ENCODE assay signal across 30 cellular contexts in genomic region chr13:90938848-90939247, GRCh38.
DNase-seq lines count a peak whose midpoint lies in the region; ATAC-seq, FAIRE-seq and TF ChIP-seq lines count a peak whose summit lies in the region.
"Had no signal": no experiment of that assay in that cellular context is flagged by ENCODE, and none has a peak within 500 bp of the region (broad histone marks: within the 10 kb centered on the region; RNA-seq: fewer than 3 reads in every experiment).

No MANE protein-coding gene starts in this region.

- CTCF ChIA-PET in K562 (lab: Yijun Ruan, JAX; ENCODE audit: low intra/inter-chr PET ratio), result no interaction called here

- no peak overlapping the region for H2AFZ ChIP-seq in K562 (ENCODE audit: low read depth, low read length)

- H3K27ac ChIP-seq in K562 (ENCODE audit: extremely low read depth, low read depth, low read length), result no peak overlapping the region
- H3K27ac ChIP-seq: 22Rv1; A549; BLaER1; BLaER1 treated with 17β-estradiol and CSF1 and Interleukin-3, amounts not matched to agents 10 nM and 100 nM; C4-2B had no signal

- TF ChIP-seq RAD21 in K562 (CRISPR knock-in tag; conservative IDR thresholded peaks at IDR 0.05 in 1 of 2, IDR thresholded peaks at IDR 0.05 in 1 of 2), result no peak

- no peak for TF ChIP-seq POLR2A in K562 (conservative IDR thresholded peaks at IDR 0.05)

- no peaks in the 10 kb centered on the region for H4K20me1 ChIP-seq in K562 (replicated peaks; ENCODE audit: control insufficient read depth, insufficient read depth, low read length)
- H4K20me1 ChIP-seq: BLaER1; BLaER1 treated with 17β-estradiol and CSF1 and Interleukin-3, amounts not matched to agents 10 nM and 100 nM had no signal

- H3K27me3 ChIP-seq in K562 (ENCODE audit: control insufficient read depth in 2 of 2, insufficient read depth in 2 of 2, low read length in 2 of 2), result no peaks in the 10 kb centered on the region
- H3K27me3 ChIP-seq: BE2C; BLaER1; BLaER1 treated with 17β-estradiol and CSF1 and Interleukin-3, amounts not matched to agents 10 nM and 100 nM had no signal

- intact Hi-C loops in K562 (cut with micrococcal nuclease), result no loop called here

- ATAC-seq in K562, result no peak
- ATAC-seq: A549; CD8-positive, alpha-beta T cell had no signal

- FAIRE-seq in K562 (lab: Jason Lieb, UNC), result no peak
- FAIRE-seq: A549, D721Med had no signal

- H3K4me3 ChIP-seq in K562, result no peak overlapping the region
- H3K4me3 ChIP-seq: A549; BLaER1; BLaER1 treated with 17β-estradiol and CSF1 and Interleukin-3, amounts not matched to agents 10 nM and 100 nM had no signal

- no peaks in the 10 kb centered on the region for H3K36me3 ChIP-seq in K562 (ENCODE audit: control insufficient read depth, insufficient read depth, low read length)
- H3K36me3 ChIP-seq: BE2C; BLaER1; BLaER1 treated with 17β-estradiol and CSF1 and Interleukin-3, amounts not matched to agents 10 nM and 100 nM had no signal

- no peak overlapping the region for H3K4me2 ChIP-seq in K562 (ENCODE audit: insufficient read depth, low read length)
- H3K4me2 ChIP-seq: A549; BLaER1; BLaER1 treated with 17β-estradiol and CSF1 and Interleukin-3, amounts not matched to agents 10 nM and 100 nM had no signal

- TF ChIP-seq EP300 in K562 (IDR thresholded peaks at IDR 0.05; ENCODE audit: low read length), result no peak

- H3K9me3 ChIP-seq in K562 (replicated peaks; ENCODE audit: control insufficient read depth, insufficient read depth, low read depth, low read length), result peaks cover 3% of the 10 kb centered on the region; the same call in 1 of the 2 replicates
- H3K9me3 ChIP-seq: A549; BE2C; BLaER1; BLaER1 treated with 17β-estradiol and CSF1 and Interleukin-3, amounts not matched to agents 10 nM and 100 nM; Caco-2 had no signal

- no peak for TF ChIP-seq CTCF in K562 (IDR thresholded peaks at IDR 0.05 in 2 of 3, conservative IDR thresholded peaks at IDR 0.05 in 1 of 3; ENCODE audit: insufficient read depth in 2 of 3, low read depth in 1 of 3, low read length in 3 of 3)

- no peaks in the 10 kb centered on the region for H3K4me1 ChIP-seq in K562 (replicated peaks in 1 of 2; ENCODE audit: control insufficient read depth in 2 of 2, insufficient read depth in 2 of 2, low read length in 2 of 2)
- H3K4me1 ChIP-seq: BLaER1; BLaER1 treated with 17β-estradiol and CSF1 and Interleukin-3, amounts not matched to agents 10 nM and 100 nM; Caco-2 had no signal

- DNase-seq in K562 (ENCODE audit: extremely low read depth in 1 of 4, low spot score in 3 of 4) (no peak), renal cortical epithelial cell (ENCODE audit: low read depth) (peak; percentile 57), HCEC 1CT (no peak), cerebellar cortex (ENCODE audit: low spot score) (no peak)
- DNase-seq: 8988T; ACHN; AML-193; BE2C; C1 segment of cervical spinal cord; Caco-2; Calu3; CD4-positive, alpha-beta memory T cell; CD4-positive, alpha-beta T cell; CD4-positive, CD25-positive, alpha-beta regulatory T cell; CD8-positive, alpha-beta memory T cell; CD8-positive, alpha-beta T cell; COR-L47; DMS 273 treated with DMSO at 0.1 percent for 48 hours; DMS153; DMS53; DMS79; DMS79 treated with DMSO at 0.1 percent for 48 hours; DND-41; EL had no signal

- in situ Hi-C loops in K562 (cut with MboI), result no loop called here

- no TSS peak for BruUV-seq in K562 (replicated peaks; lab: Mats Ljungman, UMichigan)

- no peak overlapping the region for H3K9ac ChIP-seq in K562 (ENCODE audit: insufficient read depth in 1 of 2, low read depth in 2 of 2, low read length in 2 of 2)
- H3K9ac ChIP-seq: BLaER1; BLaER1 treated with 17β-estradiol and CSF1 and Interleukin-3, amounts not matched to agents 10 nM and 100 nM had no signal

- H3K79me2 ChIP-seq in K562 (ENCODE audit: control insufficient read depth, insufficient read depth, low read length), result no peaks in the 10 kb centered on the region

- H3K9me1 ChIP-seq in K562 (ENCODE audit: control insufficient read depth, insufficient read depth, low read length), result no peaks in the 10 kb centered on the region

- POLR2A ChIA-PET in K562 (lab: Yijun Ruan, JAX), result no interaction called here

TF ChIP-seq in K562, 482 proteins besides CTCF, POLR2A, EP300 and RAD21:
- TF ChIP-seq STAT5A (IDR thresholded peaks at IDR 0.05; ENCODE audit: borderline replicate concordance, low read length) (no peak), USF1 (CRISPR knock-in tag; IDR thresholded peaks at IDR 0.05) (no peak), COPS2 (conservative IDR thresholded peaks at IDR 0.05) (no peak), PURB (CRISPR knock-in tag; IDR thresholded peaks at IDR 0.05; ENCODE audit: low read depth) (no peak), ZNF184 (CRISPR knock-in tag; IDR thresholded peaks at IDR 0.05) (peak; percentile 80), DACH1 (IDR thresholded peaks at IDR 0.05; ENCODE audit: partially characterized antibody) (peak; percentile 77), MCM7 (IDR thresholded peaks at IDR 0.05) (peak in 1 of 2 experiments; percentile 35; a peak in 1 of 4 replicates)
